8 cellular contexts compared by ENCODE assay signal in genomic region chr9:129838707-129839259, GRCh38. TPM values are rescaled to one million over a fixed set of nuclear protein-coding genes. Genes with fewer than 3 reads are reported as not detected.
DNase-seq lines count a peak whose midpoint lies in the region; ATAC-seq and TF ChIP-seq lines count a peak whose summit lies in the region.

No MANE protein-coding gene starts in this region.

- H3K4me3 ChIP-seq in ascending aorta, result no peak overlapping the region

- peaks cover 0 to 8% of the 10 kb centered on the region in 2 donors for H3K36me3 ChIP-seq in ascending aorta

- H3K27ac ChIP-seq in ascending aorta, result peak overlapping the region; percentile 35 to 55

- no peaks in the 10 kb centered on the region for H3K27me3 ChIP-seq in ascending aorta

- H3K4me1 ChIP-seq in ascending aorta, result peaks cover 5 to 39% of the 10 kb centered on the region in 2 donors

- no peak for TF ChIP-seq CTCF in ascending aorta (IDR thresholded peaks at IDR 0.05)

- DNase-seq in ELF-1 (ENCODE audit: low read depth, low spot score), result peak; percentile 27
- peak; percentile 63 for DNase-seq in NOMO-1 treated with DMSO at 0.1 percent for 48 hours (lab: John Stamatoyannopoulos, UW; ENCODE audit: unreplicated experiment)
- no peak for DNase-seq in ascending aorta (ENCODE audit: low spot score in 2 of 2)
- peak; percentile 71 for DNase-seq in non-pigmented ciliary epithelial cell (ENCODE audit: low read depth)
- DNase-seq in GM19238 (ENCODE audit: insufficient read length, low spot score), result no peak
- DNase-seq in H4 (ENCODE audit: low spot score), result no peak
- no peak for DNase-seq in NCI-H187 (lab: John Stamatoyannopoulos, UW)

- intact Hi-C loops in ascending aorta (cut with DNase I), result loop anchor here (5.0 to 10.0 kb wide), 2 partner anchors 44 to 396 kb away; no protein-coding TSS in a partner anchor

- no peak for ATAC-seq in GM18870 (IDR thresholded peaks at IDR 0.05; ENCODE audit: unreplicated experiment)

- H3K9me3 ChIP-seq in ascending aorta, result no peaks in the 10 kb centered on the region

RNA-seq across cellular contexts. Expression of gene USP20, which starts 3.5 kb away (rescaled TPM):
- 34.0 TPM for total RNA-seq in ascending aorta
- 2.6 and 2.8 TPM in 2 replicates for total RNA-seq in H4 (2014; rRNA removed; shearing (Covaris generic))

RNA-seq across cellular contexts. Expression of gene C9orf78, which starts 3.7 kb away (rescaled TPM):
- 19.2 TPM for total RNA-seq in ascending aorta
- 52.7 and 58.8 TPM in 2 replicates for total RNA-seq in H4 (2014; rRNA removed; shearing (Covaris generic))

RNA-seq across cellular contexts. Expression of gene TOR1A, which starts 14.8 kb away (rescaled TPM):
- 67.7 TPM for total RNA-seq in ascending aorta
- 37.1 and 73.7 TPM in 2 replicates for total RNA-seq in H4 (2014; rRNA removed; shearing (Covaris generic))

RNA-seq across cellular contexts. Expression of gene TOR1B, which starts 35.8 kb away (rescaled TPM):
- total RNA-seq in ascending aorta, result 51.7 TPM
- total RNA-seq in H4 (2014; rRNA removed; shearing (Covaris generic)), result 45.5 and 57.7 TPM in 2 replicates

Comparison
In these comparisons a context has a peak if more than half of its experiments do, and no peak if none do; other contexts are left out.
1. DNase-seq: peak in ELF-1 (single experiment), NOMO-1 treated with DMSO at 0.1 percent for 48 hours (single experiment) and non-pigmented ciliary epithelial cell (single experiment); none in ascending aorta (0 of 2), GM19238 (single experiment), H4 (single experiment) and NCI-H187 (0 of 2).